Comparison of ENCODE assay signal across 1 cellular context in the genomic region with DNA sequence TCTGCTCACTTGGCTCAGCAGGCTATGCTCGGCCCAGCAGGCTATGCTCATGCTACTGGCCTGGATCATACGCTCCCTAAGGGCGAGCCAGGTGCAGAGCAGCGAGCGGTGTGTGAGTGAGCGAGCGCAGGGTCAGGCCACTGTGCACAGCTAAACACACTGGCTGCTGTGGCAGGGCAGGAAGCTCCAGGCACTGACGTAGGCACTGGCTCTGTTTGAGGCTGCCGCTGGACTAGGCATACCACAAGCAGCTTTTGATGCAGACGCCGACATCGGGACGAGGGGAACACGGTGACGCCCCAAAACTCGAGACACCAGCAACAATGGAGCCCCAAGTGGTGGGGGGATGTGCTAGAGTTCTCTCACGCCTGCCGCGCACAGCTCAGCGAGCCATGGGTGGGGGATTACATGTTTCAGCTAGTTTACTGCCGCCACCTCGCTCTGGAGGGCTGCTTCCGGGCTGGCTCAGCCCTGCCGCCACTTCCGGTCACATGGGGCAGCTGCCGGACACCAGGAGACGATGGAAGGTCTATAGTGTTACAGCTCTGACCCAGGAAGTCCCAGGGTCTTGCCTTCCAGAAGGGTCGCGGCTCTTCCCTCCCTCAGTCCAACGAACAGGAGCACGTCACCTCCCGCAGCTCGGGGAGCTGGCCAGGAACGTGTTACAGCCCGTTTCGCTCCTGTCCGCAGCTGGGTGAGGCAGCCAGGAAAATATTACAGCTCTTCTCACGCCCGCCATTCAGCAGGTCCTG.
TF ChIP-seq lines count a peak whose summit lies in the region.

No MANE protein-coding gene starts in this region.

TF ChIP-seq in K562, 482 proteins besides CTCF, POLR2A, EP300 and RAD21 (continued from another document and continues in another):
- TF ChIP-seq MGA (IDR thresholded peaks at IDR 0.05) (peak; percentile 93), DPF2 (IDR thresholded peaks at IDR 0.05) (no peak), ETV5 (CRISPR knock-in tag; IDR thresholded peaks at IDR 0.05; ENCODE audit: low read depth) (peak; percentile 91; the same call in 1 of the 2 replicates), SNIP1 (IDR thresholded peaks at IDR 0.05; ENCODE audit: low read depth) (no peak), PHF8 (IDR thresholded peaks at IDR 0.05; ENCODE audit: borderline replicate concordance, low read length) (peak; percentile 64), VEZF1 (CRISPR knock-in tag; IDR thresholded peaks at IDR 0.05) (no peak), CBX8 (IDR thresholded peaks at IDR 0.05; ENCODE audit: borderline replicate concordance, extremely low read depth, low read depth, low read length, poor library complexity, severe bottlenecking) (no peak), SMARCA5 (IDR thresholded peaks at IDR 0.05) (no peak), ZNF354B (CRISPR knock-in tag; IDR thresholded peaks at IDR 0.05) (no peak), JUNB (CRISPR knock-in tag; conservative IDR thresholded peaks at IDR 0.05) (0 out of 2 replicates have a peak, but pooled peaks have one; percentile 21), MCM7 (IDR thresholded peaks at IDR 0.05) (no peak), USF2 (CRISPR knock-in tag; IDR thresholded peaks at IDR 0.05) (peak; percentile 94), ZFX (CRISPR knock-in tag; IDR thresholded peaks at IDR 0.05) (peak; percentile 59), COPS2 (conservative IDR thresholded peaks at IDR 0.05) (no peak), ZC3H4 (CRISPR knock-in tag; IDR thresholded peaks at IDR 0.05; ENCODE audit: borderline replicate concordance) (no peak), TAL1 (IDR thresholded peaks at IDR 0.05) (no peak), NONO (IDR thresholded peaks at IDR 0.05; ENCODE audit: low read depth in 2 of 2, low read length in 1 of 2) (no peak), ZNF41 (CRISPR knock-in tag; conservative IDR thresholded peaks at IDR 0.05) (no peak), L3MBTL2 (IDR thresholded peaks at IDR 0.05) (peak; percentile 91), ESRRB (CRISPR knock-in tag; IDR thresholded peaks at IDR 0.05; ENCODE audit: borderline replicate concordance) (no peak), SUPT5H (IDR thresholded peaks at IDR 0.05) (peak; percentile 52; the same call in 1 of the 2 replicates), EP400 (IDR thresholded peaks at IDR 0.05) (peak; percentile 55), ATF1 (CRISPR knock-in tag; IDR thresholded peaks at IDR 0.05) (no peak), ATF1 (tag; IDR thresholded peaks at IDR 0.05) (peak; percentile 86), NR1H2 (CRISPR knock-in tag; IDR thresholded peaks at IDR 0.05) (0 out of 2 replicates have a peak, but pooled peaks have one; percentile 10)
- TF ChIP-seq, protein P1, sequence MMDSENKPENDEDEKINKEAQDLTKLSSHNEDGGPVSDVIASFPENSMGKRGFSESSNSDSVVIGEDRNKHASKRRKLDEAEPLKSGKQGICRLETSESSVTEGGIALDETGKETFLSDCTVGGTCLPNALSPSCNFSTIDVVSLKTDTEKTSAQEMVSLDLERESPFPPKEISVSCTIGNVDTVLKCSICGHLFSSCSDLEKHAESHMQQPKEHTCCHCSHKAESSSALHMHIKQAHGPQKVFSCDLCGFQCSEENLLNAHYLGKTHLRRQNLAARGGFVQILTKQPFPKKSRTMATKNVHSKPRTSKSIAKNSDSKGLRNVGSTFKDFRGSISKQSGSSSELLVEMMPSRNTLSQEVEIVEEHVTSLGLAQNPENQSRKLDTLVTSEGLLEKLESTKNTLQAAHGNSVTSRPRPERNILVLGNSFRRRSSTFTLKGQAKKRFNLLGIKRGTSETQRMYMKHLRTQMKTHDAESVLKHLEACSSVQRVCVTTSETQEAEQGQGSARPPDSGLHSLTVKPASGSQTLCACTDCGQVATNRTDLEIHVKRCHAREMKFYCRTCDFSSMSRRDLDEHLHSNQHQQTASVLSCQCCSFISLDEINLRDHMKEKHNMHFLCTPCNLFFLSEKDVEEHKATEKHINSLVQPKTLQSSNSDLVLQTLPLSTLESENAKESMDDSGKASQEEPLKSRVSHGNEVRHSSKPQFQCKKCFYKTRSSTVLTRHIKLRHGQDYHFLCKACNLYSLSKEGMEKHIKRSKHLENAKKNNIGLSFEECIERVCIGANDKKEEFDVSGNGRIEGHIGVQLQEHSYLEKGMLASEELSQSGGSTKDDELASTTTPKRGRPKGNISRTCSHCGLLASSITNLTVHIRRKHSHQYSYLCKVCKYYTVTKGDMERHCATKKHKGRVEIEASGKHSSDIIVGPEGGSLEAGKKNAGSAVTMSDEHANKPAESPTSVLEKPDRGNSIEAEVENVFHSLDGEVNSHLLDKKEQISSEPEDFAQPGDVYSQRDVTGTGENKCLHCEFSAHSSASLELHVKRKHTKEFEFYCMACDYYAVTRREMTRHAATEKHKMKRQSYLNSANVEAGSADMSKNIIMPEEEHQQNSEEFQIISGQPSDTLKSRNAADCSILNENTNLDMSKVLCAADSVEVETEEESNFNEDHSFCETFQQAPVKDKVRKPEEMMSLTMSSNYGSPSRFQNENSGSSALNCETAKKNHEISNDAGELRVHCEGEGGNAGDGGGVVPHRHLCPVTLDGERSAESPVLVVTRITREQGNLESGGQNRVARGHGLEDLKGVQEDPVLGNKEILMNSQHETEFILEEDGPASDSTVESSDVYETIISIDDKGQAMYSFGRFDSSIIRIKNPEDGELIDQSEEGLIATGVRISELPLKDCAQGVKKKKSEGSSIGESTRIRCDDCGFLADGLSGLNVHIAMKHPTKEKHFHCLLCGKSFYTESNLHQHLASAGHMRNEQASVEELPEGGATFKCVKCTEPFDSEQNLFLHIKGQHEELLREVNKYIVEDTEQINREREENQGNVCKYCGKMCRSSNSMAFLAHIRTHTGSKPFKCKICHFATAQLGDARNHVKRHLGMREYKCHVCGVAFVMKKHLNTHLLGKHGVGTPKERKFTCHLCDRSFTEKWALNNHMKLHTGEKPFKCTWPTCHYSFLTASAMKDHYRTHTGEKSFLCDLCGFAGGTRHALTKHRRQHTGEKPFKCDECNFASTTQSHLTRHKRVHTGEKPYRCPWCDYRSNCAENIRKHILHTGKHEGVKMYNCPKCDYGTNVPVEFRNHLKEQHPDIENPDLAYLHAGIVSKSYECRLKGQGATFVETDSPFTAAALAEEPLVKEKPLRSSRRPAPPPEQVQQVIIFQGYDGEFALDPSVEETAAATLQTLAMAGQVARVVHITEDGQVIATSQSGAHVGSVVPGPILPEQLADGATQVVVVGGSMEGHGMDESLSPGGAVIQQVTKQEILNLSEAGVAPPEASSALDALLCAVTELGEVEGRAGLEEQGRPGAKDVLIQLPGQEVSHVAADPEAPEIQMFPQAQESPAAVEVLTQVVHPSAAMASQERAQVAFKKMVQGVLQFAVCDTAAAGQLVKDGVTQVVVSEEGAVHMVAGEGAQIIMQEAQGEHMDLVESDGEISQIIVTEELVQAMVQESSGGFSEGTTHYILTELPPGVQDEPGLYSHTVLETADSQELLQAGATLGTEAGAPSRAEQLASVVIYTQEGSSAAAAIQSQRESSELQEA (IDR thresholded peaks at IDR 0.05; ENCODE audit: low read depth) = no peak
- TF ChIP-seq, protein P2, sequence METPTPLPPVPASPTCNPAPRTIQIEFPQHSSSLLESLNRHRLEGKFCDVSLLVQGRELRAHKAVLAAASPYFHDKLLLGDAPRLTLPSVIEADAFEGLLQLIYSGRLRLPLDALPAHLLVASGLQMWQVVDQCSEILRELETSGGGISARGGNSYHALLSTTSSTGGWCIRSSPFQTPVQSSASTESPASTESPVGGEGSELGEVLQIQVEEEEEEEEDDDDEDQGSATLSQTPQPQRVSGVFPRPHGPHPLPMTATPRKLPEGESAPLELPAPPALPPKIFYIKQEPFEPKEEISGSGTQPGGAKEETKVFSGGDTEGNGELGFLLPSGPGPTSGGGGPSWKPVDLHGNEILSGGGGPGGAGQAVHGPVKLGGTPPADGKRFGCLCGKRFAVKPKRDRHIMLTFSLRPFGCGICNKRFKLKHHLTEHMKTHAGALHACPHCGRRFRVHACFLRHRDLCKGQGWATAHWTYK (CRISPR knock-in tag; IDR thresholded peaks at IDR 0.05) = peak; percentile 86
- TF ChIP-seq, protein P3, sequence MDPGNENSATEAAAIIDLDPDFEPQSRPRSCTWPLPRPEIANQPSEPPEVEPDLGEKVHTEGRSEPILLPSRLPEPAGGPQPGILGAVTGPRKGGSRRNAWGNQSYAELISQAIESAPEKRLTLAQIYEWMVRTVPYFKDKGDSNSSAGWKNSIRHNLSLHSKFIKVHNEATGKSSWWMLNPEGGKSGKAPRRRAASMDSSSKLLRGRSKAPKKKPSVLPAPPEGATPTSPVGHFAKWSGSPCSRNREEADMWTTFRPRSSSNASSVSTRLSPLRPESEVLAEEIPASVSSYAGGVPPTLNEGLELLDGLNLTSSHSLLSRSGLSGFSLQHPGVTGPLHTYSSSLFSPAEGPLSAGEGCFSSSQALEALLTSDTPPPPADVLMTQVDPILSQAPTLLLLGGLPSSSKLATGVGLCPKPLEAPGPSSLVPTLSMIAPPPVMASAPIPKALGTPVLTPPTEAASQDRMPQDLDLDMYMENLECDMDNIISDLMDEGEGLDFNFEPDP (CRISPR knock-in tag; IDR thresholded peaks at IDR 0.05) = no peak
